ENCODE assay signal across 37 cellular contexts in genomic region chr7:138699661-138700060, GRCh38. TPM values are rescaled to one million over a fixed set of nuclear protein-coding genes. Genes with fewer than 3 reads are reported as not detected.
"Had no signal": no experiment of that assay in that cellular context is flagged by ENCODE, and none has a peak within 500 bp of the region (broad histone marks: within the 10 kb centered on the region; RNA-seq: fewer than 3 reads in every experiment).

No MANE protein-coding gene starts in this region.

- H3K4me3 ChIP-seq: adrenal gland, body of pancreas, breast epithelium had no signal

- DNase-seq: activated B cell treated with CpG ODN at 0.5 μM for 24 hours; activated CD4-positive, alpha-beta memory T cell treated with anti-CD3 and anti-CD28 coated beads for 36 hours; activated CD4-positive, alpha-beta T cell treated with anti-CD3 and anti-CD28 coated beads for 4 hours; activated CD4-positive, alpha-beta T cell treated with anti-CD3 and anti-CD28 coated beads, Interleukin-2, amount 10 ng/mL, durations not matched to agents 24 days and 14 days; activated CD4-positive, alpha-beta T cell treated with anti-CD3 and anti-CD28 coated beads, Interleukin-2, amount 50 U/mL, for 1 hour; activated CD4-positive, alpha-beta T cell treated with anti-CD3 and anti-CD28 coated beads, Interleukin-2, amount 50 U/mL, for 4 hours; activated CD4-positive, CD25-positive, alpha-beta regulatory T cell treated with anti-CD3 and anti-CD28 coated beads, Interleukin-2, amount 50 U/mL, for 72 hours; activated CD8-positive, alpha-beta memory T cell treated with anti-CD3 and anti-CD28 coated beads, Interleukin-2, amount 50 U/mL, for 4 hours; activated CD8-positive, alpha-beta T cell treated with anti-CD3 and anti-CD28 coated beads for 36 hours; activated effector memory CD4-positive, alpha-beta T cell treated with anti-CD3 and anti-CD28 coated beads, Interleukin-2, amount 50 U/mL, for 16 hours; activated gamma-delta T cell treated with Interleukin-2 at 50 U/mL for 16 hours; activated naive CD4-positive, alpha-beta T cell; activated naive CD4-positive, alpha-beta T cell treated with anti-CD3 and anti-CD28 coated beads for 36 hours; activated naive CD4-positive, alpha-beta T cell treated with anti-CD3 and anti-CD28 coated beads, Interleukin-2, amount 50 U/mL, for 16 hours; activated naive CD8-positive, alpha-beta T cell treated with anti-CD3 and anti-CD28 coated beads for 36 hours; activated T-cell treated with anti-CD3 and anti-CD28 coated beads for 4 hours; activated T-cell treated with anti-CD3 and anti-CD28 coated beads, Interleukin-2, amount 50 U/mL, for 1 hour; activated T-cell treated with anti-CD3 and anti-CD28 coated beads, Interleukin-2, amount 50 U/mL, for 4 hours; activated T-cell treated with anti-CD3 and anti-CD28 coated beads, Interleukin-2, amount 50 U/mL, for 72 hours; adrenal gland; amniotic stem cell; aorta; body of pancreas; brain microvascular endothelial cell; central memory CD4-positive, alpha-beta T cell; T-helper 1 cell; T-helper 2 cell; T-helper 9 cell had no signal

- ATAC-seq: activated CD8-positive, alpha-beta T cell treated with anti-CD3 and anti-CD28 coated beads for 36 hours; activated naive CD4-positive, alpha-beta T cell treated with anti-CD3 and anti-CD28 coated beads, Interleukin-2, amount 50 U/mL, for 72 hours; activated T-cell treated with anti-CD3 and anti-CD28 coated beads, Interleukin-2, amount 50 U/mL, for 4 hours; activated T-cell treated with anti-CD3 and anti-CD28 coated beads, Interleukin-2, amount 50 U/mL, for 72 hours; activated T-helper 17 cell treated with anti-CD3 and anti-CD28 coated beads, Interleukin-2, amount 50 U/mL, for 72 hours; body of pancreas had no signal

- H3K4me1 ChIP-seq: adrenal gland, body of pancreas, breast epithelium had no signal

- H3K9me3 ChIP-seq: adrenal gland, body of pancreas, breast epithelium had no signal

- H3K27me3 ChIP-seq: adrenal gland, body of pancreas, brain microvascular endothelial cell, breast epithelium had no signal

- FAIRE-seq: astrocyte, TTC549 had no signal

- H3K27ac ChIP-seq: adrenal gland, body of pancreas, brain microvascular endothelial cell, breast epithelium, VCaP had no signal

- H3K36me3 ChIP-seq: adrenal gland, brain microvascular endothelial cell, breast epithelium had no signal

RNA-seq across cellular contexts. Expression of gene SVOPL, which starts 1.5 kb away (rescaled TPM):
- total RNA-seq: activated B cell treated with CpG ODN at 0.5 μM for 24 hours; activated CD4-positive, alpha-beta memory T cell treated with anti-CD3 and anti-CD28 coated beads for 36 hours; activated CD4-positive, alpha-beta T cell treated with anti-CD3 and anti-CD28 coated beads, Interleukin-2, amount 10 ng/mL, durations not matched to agents 24 days and 14 days; activated CD8-positive, alpha-beta memory T cell treated with anti-CD3 and anti-CD28 coated beads for 36 hours; activated naive CD4-positive, alpha-beta T cell treated with anti-CD3 and anti-CD28 coated beads for 36 hours; activated naive CD4-positive, alpha-beta T cell treated with anti-CD3 and anti-CD28 coated beads, Interleukin-2, amount 50 U/mL, for 72 hours; activated T-cell treated with anti-CD3 and anti-CD28 coated beads, Interleukin-2, amount 50 U/mL, for 4 hours; activated T-cell treated with anti-CD3 and anti-CD28 coated beads, Interleukin-2, amount 50 U/mL, for 72 hours; activated T-helper 1 cell treated with anti-CD3 and anti-CD28 coated beads, Interleukin-12 subunit alpha, Interleukin-12 subunit beta, Interleukin-2, Interleukin-4 antibody, amounts not matched to agents 30 ng/mL and 10 ng/mL and 1 ng/mL, durations not matched to agents 14 hours and 24 hours and 36 hours; activated T-helper 17 cell treated with anti-CD3 and anti-CD28 coated beads, Interleukin-2, amount 50 U/mL, for 72 hours; aorta; body of pancreas; cardiac septum had no signal
